ENCODE assay signal across 8 cellular contexts in genomic region chrX:119574394-119575266, GRCh38. TPM values are rescaled to one million over a fixed set of nuclear protein-coding genes. Genes with fewer than 3 reads are reported as not detected.
A peak's percentile ranks its signal among the peaks of the same experiment; 100 is the strongest.
DNase-seq lines count a peak whose midpoint lies in the region; ATAC-seq lines count a peak whose summit lies in the region.

Gene UBE2A, plus strand, starts transcription at chrX:119574563. Its CDS starts 149 bp downstream, at chrX:119574712.

- DNase-seq in CD1c-positive myeloid dendritic cell (ENCODE audit: extremely low spot score) (peak; percentile 93), NCI-H748 (lab: John Stamatoyannopoulos, UW; ENCODE audit: unreplicated experiment) (peak; percentile 96), dedifferentiated amniotic fluid mesenchymal stem cell (ENCODE audit: extremely low spot score) (peak; percentile 81), left lobe of liver (ENCODE audit: low spot score) (peak; percentile 88)
- peak; percentile 86 for DNase-seq in activated CD4-positive, alpha-beta T cell treated with anti-CD3 and anti-CD28 coated beads, Interleukin-2, amount 50 U/mL, for 1 hour
- DNase-seq in stimulated activated CD4-positive, alpha-beta T cell treated with anti-CD3 and anti-CD28 coated beads, Interleukin-2, amount 100 ng/mL, for 4 hours (ENCODE audit: low read depth), result peak; percentile 85

- ATAC-seq in GM19395 (IDR thresholded peaks at IDR 0.05; ENCODE audit: unreplicated experiment) (peak; percentile 85), HG03558 (IDR thresholded peaks at IDR 0.05; ENCODE audit: extremely low read depth, unreplicated experiment) (peak; percentile 41), left lobe of liver (peak; percentile 97)

RNA-seq across cellular contexts. Expression of gene UBE2A, which starts in this region (rescaled TPM):
- total RNA-seq in left lobe of liver, result 13.6 TPM

Comparison
In these comparisons a context has a peak if more than half of its experiments do, and no peak if none do; other contexts are left out.
1. Peak in every context shown above with its lines: DNase-seq and ATAC-seq.
2. ATAC-seq: peak in every context shown above with its lines; median percentile 97 in left lobe of liver; 85 in GM19395; 41 in HG03558.